8 cellular contexts compared by ENCODE assay signal in genomic region chrX:119784747-119785446, GRCh38. TPM values are rescaled to one million over a fixed set of nuclear protein-coding genes. Genes with fewer than 3 reads are reported as not detected.
DNase-seq lines count a peak whose midpoint lies in the region; ATAC-seq and TF ChIP-seq lines count a peak whose summit lies in the region.

No MANE protein-coding gene starts in this region.

- H3K36me3 Mint-ChIP-seq in CD4-positive, alpha-beta T cell (ENCODE audit: low read depth), result peaks cover 51% of the 10 kb centered on the region
- peaks cover 57% of the 10 kb centered on the region for H3K36me3 Mint-ChIP-seq in activated T-helper 2 cell treated with anti-CD3 and anti-CD28 coated beads, Interferon-gamma antibody, Interleukin-2, Interleukin-4, amounts not matched to agents 10 μg/mL and 5 μg/mL and 100 μg/mL, durations not matched to agents 14 hours and 24 hours and 36 hours (ENCODE audit: low read depth)

- in situ Hi-C loops in Panc1 (cut with HindIII; ENCODE audit: low pct_unique_long_range_greater_than_20kb, low sequenced_read_pairs), result no loop called here

- H3K4me1 Mint-ChIP-seq in CD4-positive, alpha-beta T cell (ENCODE audit: low read depth), result peaks cover 27% of the 10 kb centered on the region
- H3K4me1 Mint-ChIP-seq in activated T-helper 2 cell treated with anti-CD3 and anti-CD28 coated beads, Interferon-gamma antibody, Interleukin-2, Interleukin-4, amounts not matched to agents 10 μg/mL and 5 μg/mL and 100 μg/mL, durations not matched to agents 14 hours and 24 hours and 36 hours (ENCODE audit: low read depth), result peaks cover 17% of the 10 kb centered on the region

- H3K27ac Mint-ChIP-seq in CD4-positive, alpha-beta T cell, result peak overlapping the region; percentile 15
- H3K27ac Mint-ChIP-seq in activated T-helper 2 cell treated with anti-CD3 and anti-CD28 coated beads, Interferon-gamma antibody, Interleukin-2, Interleukin-4, amounts not matched to agents 10 μg/mL and 5 μg/mL and 100 μg/mL, durations not matched to agents 14 hours and 24 hours and 36 hours, result peak overlapping the region; percentile 12

- H3K27ac ChIP-seq in CD4-positive, alpha-beta T cell (ENCODE audit: low read depth, low read length), result no peak overlapping the region
- H3K27ac ChIP-seq in Panc1 (ENCODE audit: low read length), result no peak overlapping the region

- POLR2A ChIA-PET in CD4-positive, alpha-beta T cell (lab: Charles Lee), result interaction anchor here (1.1 to 1.4 kb wide), 2 partner anchors 27 to 210 kb away, joined by 5 to 6 read pairs; partner anchors contain the start of genes SOWAHD and UBE2A
- POLR2A ChIA-PET in Panc1 (lab: Charles Lee), result interaction anchor here (0.6 kb wide), 1 partner anchor 300 kb away, joined by 3 read pairs; no protein-coding TSS in a partner anchor

- H3K4me3 ChIP-seq in Panc1 (ENCODE audit: low read depth in 2 of 2, low read length in 2 of 2), result no peak overlapping the region

- intact Hi-C loops in CD4-positive, alpha-beta T cell (cut with DNase I, micrococcal nuclease), result loop anchor here in 1 of 2 experiments (5.0 kb wide), 1 partner anchor 178 kb away; the partner anchor contains the start of gene NKRF
- intact Hi-C loops in Panc1 (cut with micrococcal nuclease; ENCODE audit: unreplicated experiment), result no loop called here
- intact Hi-C loops in activated T-helper 2 cell treated with anti-CD3 and anti-CD28 coated beads, Interferon-gamma antibody, Interleukin-2, Interleukin-4, amounts not matched to agents 10 μg/mL and 5 μg/mL and 100 μg/mL, durations not matched to agents 14 hours and 24 hours and 36 hours (cut with micrococcal nuclease), result no loop called here

- peaks cover 12% of the 10 kb centered on the region for H3K4me1 ChIP-seq in Panc1 (ENCODE audit: control insufficient read depth, insufficient read depth, low read length)

- ATAC-seq in CD4-positive, alpha-beta T cell (ENCODE audit: poor library complexity), result peak; percentile 88
- ATAC-seq in GM21723 (IDR thresholded peaks at IDR 0.05; ENCODE audit: unreplicated experiment) (peak; percentile 57), Panc1 (peak; percentile 70), GM18873 (IDR thresholded peaks at IDR 0.05; ENCODE audit: low FRiP score, unreplicated experiment) (no peak)

- no peaks in the 10 kb centered on the region for H3K27me3 Mint-ChIP-seq in CD4-positive, alpha-beta T cell
- no peaks in the 10 kb centered on the region for H3K27me3 Mint-ChIP-seq in activated T-helper 2 cell treated with anti-CD3 and anti-CD28 coated beads, Interferon-gamma antibody, Interleukin-2, Interleukin-4, amounts not matched to agents 10 μg/mL and 5 μg/mL and 100 μg/mL, durations not matched to agents 14 hours and 24 hours and 36 hours (ENCODE audit: low read depth)

- H3K36me3 ChIP-seq in Panc1 (ENCODE audit: control insufficient read depth, insufficient read depth, low read length), result peaks cover 16% of the 10 kb centered on the region

- no peaks in the 10 kb centered on the region for H3K9me3 Mint-ChIP-seq in CD4-positive, alpha-beta T cell
- no peaks in the 10 kb centered on the region for H3K9me3 Mint-ChIP-seq in activated T-helper 2 cell treated with anti-CD3 and anti-CD28 coated beads, Interferon-gamma antibody, Interleukin-2, Interleukin-4, amounts not matched to agents 10 μg/mL and 5 μg/mL and 100 μg/mL, durations not matched to agents 14 hours and 24 hours and 36 hours

- TF ChIP-seq CTCF in CD4-positive, alpha-beta T cell (IDR thresholded peaks at IDR 0.05), result peak; percentile 41
- peak; percentile 82 for TF ChIP-seq CTCF in Panc1 (IDR thresholded peaks at IDR 0.05)

- H3K27me3 ChIP-seq in CD4-positive, alpha-beta T cell (ENCODE audit: control insufficient read depth, insufficient read depth, low read length), result no peaks in the 10 kb centered on the region
- no peaks in the 10 kb centered on the region for H3K27me3 ChIP-seq in Panc1 (ENCODE audit: control insufficient read depth, insufficient read depth, low read length)

- no TSS peak for BruUV-seq in Panc1 (replicated peaks; lab: Mats Ljungman, UMichigan)

- CTCF ChIA-PET in CD4-positive, alpha-beta T cell (lab: Charles Lee), result interaction anchor here (0.6 to 1.7 kb wide), 6 partner anchors 11 to 817 kb away, joined by 3 to 6 read pairs (median 3); partner anchors contain the start of gene SOWAHD
- CTCF ChIA-PET in Panc1 (lab: Charles Lee), result interaction anchor here (0.6 to 1.5 kb wide), 2 partner anchors 56 to 179 kb away, joined by 3 to 4 read pairs; no protein-coding TSS in a partner anchor

- no peak overlapping the region for H3K4me3 Mint-ChIP-seq in CD4-positive, alpha-beta T cell
- no peak overlapping the region for H3K4me3 Mint-ChIP-seq in activated T-helper 2 cell treated with anti-CD3 and anti-CD28 coated beads, Interferon-gamma antibody, Interleukin-2, Interleukin-4, amounts not matched to agents 10 μg/mL and 5 μg/mL and 100 μg/mL, durations not matched to agents 14 hours and 24 hours and 36 hours (ENCODE audit: low read depth)

- no peaks in the 10 kb centered on the region for H3K9me3 ChIP-seq in CD4-positive, alpha-beta T cell (ENCODE audit: control insufficient read depth, low read length)
- no peaks in the 10 kb centered on the region for H3K9me3 ChIP-seq in Panc1 (ENCODE audit: control insufficient read depth, insufficient read depth, low read depth, low read length)

- DNase-seq in CD4-positive, alpha-beta T cell, result peak; percentile 15 to 47 (median 31)
- DNase-seq in Panc1 (ENCODE audit: low read depth, low spot score) (peak; percentile 38), islet precursor cell (peak; percentile 67), OCI-M2 (lab: John Stamatoyannopoulos, UW; ENCODE audit: unreplicated experiment) (no peak), NCI-H510A (lab: John Stamatoyannopoulos, UW) (no peak)
- DNase-seq in activated T-helper 2 cell treated with anti-CD3 and anti-CD28 coated beads, Interferon-gamma antibody, Interleukin-2, Interleukin-4, amounts not matched to agents 10 μg/mL and 5 μg/mL and 100 μg/mL, durations not matched to agents 14 hours and 24 hours and 36 hours (ENCODE audit: low spot score), result peak; percentile 11

RNA-seq across cellular contexts. Expression of gene RPL39, which starts 6.5 kb away (rescaled TPM):
- 1,000 to 10,000 TPM; 3,712 to 3,978 TPM for total RNA-seq in CD4-positive, alpha-beta T cell
- total RNA-seq in Panc1 (2021; ENCODE audit: unreplicated experiment), result 1,882 TPM
- 1,687 TPM for polyA plus RNA-seq in Panc1 (2012; ENCODE audit: insufficient read length)
- total RNA-seq in activated T-helper 2 cell treated with anti-CD3 and anti-CD28 coated beads, Interferon-gamma antibody, Interleukin-2, Interleukin-4, amounts not matched to agents 10 μg/mL and 5 μg/mL and 100 μg/mL, durations not matched to agents 14 hours and 24 hours and 36 hours, result 2,137 and 2,151 TPM in 2 replicates

RNA-seq across cellular contexts. Expression of gene SOWAHD, which starts 26.5 kb away (rescaled TPM):
- total RNA-seq in CD4-positive, alpha-beta T cell, result under 1 TPM; 0.25 to 0.44 TPM
- 1.1 TPM for total RNA-seq in Panc1 (2021; ENCODE audit: unreplicated experiment)
- 0.75 TPM for polyA plus RNA-seq in Panc1 (2012; ENCODE audit: insufficient read length)
- total RNA-seq in activated T-helper 2 cell treated with anti-CD3 and anti-CD28 coated beads, Interferon-gamma antibody, Interleukin-2, Interleukin-4, amounts not matched to agents 10 μg/mL and 5 μg/mL and 100 μg/mL, durations not matched to agents 14 hours and 24 hours and 36 hours, result 0.46 and 0.59 TPM in 2 replicates

Comparison
In these comparisons a context has a peak if more than half of its experiments do, and no peak if none do; other contexts are left out.
1. DNase-seq: peak in CD4-positive, alpha-beta T cell (10 of 10), Panc1 (single experiment), activated T-helper 2 cell treated with anti-CD3 and anti-CD28 coated beads, Interferon-gamma antibody, Interleukin-2, Interleukin-4, amounts not matched to agents 10 μg/mL and 5 μg/mL and 100 μg/mL, durations not matched to agents 14 hours and 24 hours and 36 hours (single experiment) and islet precursor cell (single experiment); none in OCI-M2 (single experiment) and NCI-H510A (single experiment).